Comparison of ENCODE assay signal across 1 cellular context in genomic region chr7:127598318-127598717, GRCh38.
TF ChIP-seq lines count a peak whose summit lies in the region.

No MANE protein-coding gene starts in this region.

TF ChIP-seq in SK-N-SH treated with all-trans-retinoic acid at 6 μM for 48 hours, 23 proteins besides CTCF, POLR2A, EP300 and RAD21:
- no peak for TF ChIP-seq POU6F1 (CRISPR knock-in tag; IDR thresholded peaks at IDR 0.05; ENCODE audit: borderline replicate concordance, low read depth)
